ENCODE assay signal across 15 cellular contexts in the genomic region with DNA sequence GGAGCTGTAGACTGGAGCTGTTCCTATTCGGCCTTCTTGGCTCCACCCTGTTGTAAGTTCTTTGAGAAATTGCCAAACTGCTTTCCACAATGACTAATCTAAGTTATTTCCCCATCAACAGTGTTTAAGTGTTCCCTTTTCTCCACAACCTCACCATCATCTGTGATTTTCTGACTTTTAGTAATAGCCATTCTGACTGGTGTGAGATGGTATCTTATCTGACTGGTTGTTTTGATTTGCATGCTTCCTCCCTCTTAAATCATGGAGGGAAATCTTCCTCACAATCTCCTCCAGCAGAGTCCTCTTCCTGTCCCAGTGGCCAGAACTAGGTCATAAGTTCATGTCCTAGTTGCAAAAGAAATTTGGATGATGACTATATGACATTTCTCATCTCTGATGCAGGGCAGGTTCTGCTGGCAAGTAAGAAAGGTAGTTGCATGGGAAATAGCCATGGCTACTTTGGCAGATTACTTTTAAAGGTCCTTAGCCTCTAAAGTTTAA.
DNase-seq lines count a peak whose midpoint lies in the region; ATAC-seq, FAIRE-seq and TF ChIP-seq lines count a peak whose summit lies in the region.
"Had no signal": no experiment of that assay in that cellular context is flagged by ENCODE, and none has a peak within 500 bp of the region (broad histone marks: within the 10 kb centered on the region; RNA-seq: fewer than 3 reads in every experiment).

No MANE protein-coding gene starts in this region.

- no peak for FAIRE-seq in bronchial epithelial cell (lab: Jason Lieb, UNC)
- FAIRE-seq: endometrium had no signal

- TF ChIP-seq CTCF in bronchial epithelial cell (IDR thresholded peaks at IDR 0.05; ENCODE audit: insufficient read depth, low read length, severe bottlenecking) = no peak

- no peaks in the 10 kb centered on the region for H3K36me3 ChIP-seq in bronchial epithelial cell (ENCODE audit: control insufficient read depth, insufficient read depth, low read length)

- no peaks in the 10 kb centered on the region for H3K27me3 ChIP-seq in bronchial epithelial cell (ENCODE audit: control insufficient read depth, insufficient read depth, low read length)

- no peak overlapping the region for H3K4me3 ChIP-seq in bronchial epithelial cell (ENCODE audit: low read depth, low read length)
- H3K4me3 ChIP-seq: SK-N-MC had no signal

- ATAC-seq in GM21381 (IDR thresholded peaks at IDR 0.05; ENCODE audit: unreplicated experiment) = no peak
- ATAC-seq in GM21360 (IDR thresholded peaks at IDR 0.05; ENCODE audit: unreplicated experiment) = no peak
- ATAC-seq: activated naive CD8-positive, alpha-beta T cell treated with anti-CD3 and anti-CD28 coated beads, Interleukin-2, amount 50 U/mL, for 24 hours had no signal

- DNase-seq in EL (peak; percentile 81), NCI-H460 (ENCODE audit: extremely low read depth, low read depth) (peak; percentile 57), bronchial epithelial cell (ENCODE audit: low read depth) (peak; percentile 4), non-pigmented ciliary epithelial cell (ENCODE audit: low read depth) (peak; percentile 70), NCI-H2171 treated with DMSO at 0.1 percent for 48 hours (lab: John Stamatoyannopoulos, UW) (no peak), mucosa of gallbladder (ENCODE audit: low spot score) (no peak)
- DNase-seq: activated CD4-positive, alpha-beta memory T cell treated with anti-CD3 and anti-CD28 coated beads for 36 hours; activated naive CD8-positive, alpha-beta T cell treated with anti-CD3 and anti-CD28 coated beads, Interleukin-2, amount 50 U/mL, for 24 hours; KG1; nephron progenitor cell; stimulated activated naive CD4-positive, alpha-beta T cell treated with Interleukin-2 at 50 U/mL for 16 hours had no signal

Comparison
In these comparisons a context has a peak if more than half of its experiments do, and no peak if none do; other contexts are left out.
1. DNase-seq: peak in EL (single experiment), NCI-H460 (single experiment), bronchial epithelial cell (single experiment) and non-pigmented ciliary epithelial cell (single experiment); none in NCI-H2171 treated with DMSO at 0.1 percent for 48 hours (single experiment) and mucosa of gallbladder (single experiment).